In genomic region chr1:155856257-155856974, GRCh38 we compare ENCODE assay signal across 1 cellular context.
TF ChIP-seq lines count a peak whose summit lies in the region.

No MANE protein-coding gene starts in this region.

TF ChIP-seq in HepG2, 621 proteins besides CTCF, POLR2A, EP300 and RAD21:
- no peak for TF ChIP-seq FOXK2 (IDR thresholded peaks at IDR 0.05)
- TF ChIP-seq ZNF770 (CRISPR knock-in tag; IDR thresholded peaks at IDR 0.05), result peak; percentile 82
- no peak for TF ChIP-seq ZNF230 (CRISPR knock-in tag; IDR thresholded peaks at IDR 0.05)
- 0 out of 2 replicates have a peak, but pooled peaks have one; percentile 5 for TF ChIP-seq SRY (CRISPR knock-in tag; IDR thresholded peaks at IDR 0.05)
- no peak for TF ChIP-seq PHF5A (CRISPR knock-in tag; IDR thresholded peaks at IDR 0.05; ENCODE audit: low read depth, unreplicated experiment)
- no peak for TF ChIP-seq ATF5 (CRISPR knock-in tag; IDR thresholded peaks at IDR 0.05; ENCODE audit: low read depth)
- TF ChIP-seq BCLAF1 (IDR thresholded peaks at IDR 0.05), result no peak
